1 cellular context compared by ENCODE assay signal in the genomic region with DNA sequence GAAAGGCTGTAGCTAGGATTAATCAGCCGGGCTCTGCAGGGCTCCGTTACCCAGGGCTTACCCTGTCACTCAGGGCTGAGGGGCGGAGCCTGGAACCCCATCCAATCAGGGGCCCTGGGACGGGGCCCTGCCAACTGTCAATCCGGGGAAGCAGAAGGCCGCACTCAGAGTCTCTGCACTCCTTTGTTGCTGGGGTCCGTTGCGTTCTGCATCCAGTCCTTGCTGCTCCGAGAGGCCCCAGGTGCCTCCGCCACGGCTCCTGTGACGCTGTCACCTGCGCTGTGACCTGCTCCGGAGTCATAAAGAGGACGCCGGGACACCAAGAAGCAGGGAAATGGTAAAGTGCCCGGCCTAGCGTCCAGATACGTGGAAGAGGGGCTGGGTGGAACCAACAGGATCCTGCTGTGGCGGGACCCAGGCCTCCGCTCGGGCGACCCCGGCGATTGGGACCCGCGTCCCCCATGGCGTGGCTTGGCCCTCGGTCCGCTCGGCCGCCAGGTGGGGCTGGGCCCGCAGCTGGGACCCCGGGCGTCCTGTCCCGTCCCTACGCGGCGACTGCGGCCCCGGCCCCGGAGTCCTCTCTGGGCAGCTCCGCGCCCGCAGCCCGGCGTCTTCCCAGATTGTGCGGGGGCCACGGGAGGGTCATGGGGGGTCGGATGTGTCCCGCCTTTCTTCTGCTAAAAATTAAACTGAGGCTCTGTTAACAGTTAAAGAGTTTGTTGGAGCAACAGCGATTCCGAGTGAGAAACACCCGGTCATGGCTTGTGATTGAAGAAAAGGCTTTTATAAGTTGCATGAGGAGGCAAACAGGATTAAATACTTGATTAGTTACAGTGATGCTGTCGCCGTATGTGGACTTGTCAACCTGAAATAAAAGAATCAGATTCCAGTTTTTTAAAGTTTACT.
A peak's percentile ranks its signal among the peaks of the same experiment; 100 is the strongest.
TF ChIP-seq lines count a peak whose summit lies in the region.

A gene (plus strand): TSS at position 133 of the 906 bp plus-strand sequence. CDS start 7,431 bp downstream, outside the sequence.

TF ChIP-seq in HepG2, 621 proteins besides CTCF, POLR2A, EP300 and RAD21 (continued from another document and continues in another):
- TF ChIP-seq ZNF780A (CRISPR knock-in tag; IDR thresholded peaks at IDR 0.05) (no peak), ZNF484 (CRISPR knock-in tag; IDR thresholded peaks at IDR 0.05; ENCODE audit: borderline replicate concordance, low read depth) (no peak), ATAD3A (CRISPR knock-in tag; IDR thresholded peaks at IDR 0.05) (no peak), ZNF616 (CRISPR knock-in tag; IDR thresholded peaks at IDR 0.05; ENCODE audit: low read depth) (no peak), KLF11 (CRISPR knock-in tag; IDR thresholded peaks at IDR 0.05) (no peak), ZNF674 (CRISPR knock-in tag; IDR thresholded peaks at IDR 0.05; ENCODE audit: low read depth) (no peak), ZNF205 (CRISPR knock-in tag; IDR thresholded peaks at IDR 0.05) (peak; percentile 26; the same call in 1 of the 2 replicates), ZNF282 (IDR thresholded peaks at IDR 0.05; ENCODE audit: partially characterized antibody) (no peak), PAWR (CRISPR knock-in tag; IDR thresholded peaks at IDR 0.05; ENCODE audit: borderline replicate concordance) (no peak), PRMT3 (CRISPR knock-in tag; IDR thresholded peaks at IDR 0.05; ENCODE audit: borderline replicate concordance, low read depth) (no peak), ZNF839 (CRISPR knock-in tag; IDR thresholded peaks at IDR 0.05; ENCODE audit: borderline replicate concordance) (no peak; the same call in 1 of the 2 replicates), ZNF614 (CRISPR knock-in tag; IDR thresholded peaks at IDR 0.05; ENCODE audit: borderline replicate concordance) (no peak), ZNF317 (CRISPR knock-in tag; IDR thresholded peaks at IDR 0.05) (no peak), ZNF207 (IDR thresholded peaks at IDR 0.05; ENCODE audit: borderline replicate concordance) (no peak), EHMT2 (IDR thresholded peaks at IDR 0.05; ENCODE audit: borderline replicate concordance, low read depth, low read length) (no peak), ZSCAN9 (CRISPR knock-in tag; IDR thresholded peaks at IDR 0.05; ENCODE audit: borderline replicate concordance) (peak; percentile 68; the same call in 1 of the 2 replicates), ZNF883 (CRISPR knock-in tag; IDR thresholded peaks at IDR 0.05; ENCODE audit: not compliant biosample characterization) (peak; percentile 76), CBX2 (IDR thresholded peaks at IDR 0.05; ENCODE audit: low read depth, low read length) (no peak), CBX2 (CRISPR knock-in tag; IDR thresholded peaks at IDR 0.05; ENCODE audit: low read depth) (no peak), SETDB1 (CRISPR knock-in tag; IDR thresholded peaks at IDR 0.05; ENCODE audit: borderline replicate concordance) (no peak), ZNF160 (CRISPR knock-in tag; IDR thresholded peaks at IDR 0.05) (0 out of 2 replicates have a peak, but pooled peaks have one; percentile 34), MAZ (IDR thresholded peaks at IDR 0.05; ENCODE audit: borderline replicate concordance, low read depth, low read length) (no peak), MAZ (CRISPR knock-in tag; IDR thresholded peaks at IDR 0.05; ENCODE audit: low read depth) (0 out of 2 replicates have a peak, but pooled peaks have one; percentile 25), SAP130 (CRISPR knock-in tag; IDR thresholded peaks at IDR 0.05; ENCODE audit: low read depth) (peak; percentile 89), FOXK2 (IDR thresholded peaks at IDR 0.05) (no peak), MXI1 (IDR thresholded peaks at IDR 0.05; ENCODE audit: borderline replicate concordance, low read depth, low read length) (peak; percentile 55; the same call in 1 of the 3 replicates), ZKSCAN5 (CRISPR knock-in tag; IDR thresholded peaks at IDR 0.05) (no peak), ZC3H13 (CRISPR knock-in tag; IDR thresholded peaks at IDR 0.05) (no peak), AHR (CRISPR knock-in tag; IDR thresholded peaks at IDR 0.05) (peak; percentile 77; the same call in 1 of the 2 replicates), ZNF629 (CRISPR knock-in tag; conservative IDR thresholded peaks at IDR 0.05) (0 out of 2 replicates have a peak, but pooled peaks have one; percentile 14)
- TF ChIP-seq, protein P1, sequence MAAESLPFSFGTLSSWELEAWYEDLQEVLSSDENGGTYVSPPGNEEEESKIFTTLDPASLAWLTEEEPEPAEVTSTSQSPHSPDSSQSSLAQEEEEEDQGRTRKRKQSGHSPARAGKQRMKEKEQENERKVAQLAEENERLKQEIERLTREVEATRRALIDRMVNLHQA (CRISPR knock-in tag; IDR thresholded peaks at IDR 0.05), result no peak
- TF ChIP-seq, protein P2, sequence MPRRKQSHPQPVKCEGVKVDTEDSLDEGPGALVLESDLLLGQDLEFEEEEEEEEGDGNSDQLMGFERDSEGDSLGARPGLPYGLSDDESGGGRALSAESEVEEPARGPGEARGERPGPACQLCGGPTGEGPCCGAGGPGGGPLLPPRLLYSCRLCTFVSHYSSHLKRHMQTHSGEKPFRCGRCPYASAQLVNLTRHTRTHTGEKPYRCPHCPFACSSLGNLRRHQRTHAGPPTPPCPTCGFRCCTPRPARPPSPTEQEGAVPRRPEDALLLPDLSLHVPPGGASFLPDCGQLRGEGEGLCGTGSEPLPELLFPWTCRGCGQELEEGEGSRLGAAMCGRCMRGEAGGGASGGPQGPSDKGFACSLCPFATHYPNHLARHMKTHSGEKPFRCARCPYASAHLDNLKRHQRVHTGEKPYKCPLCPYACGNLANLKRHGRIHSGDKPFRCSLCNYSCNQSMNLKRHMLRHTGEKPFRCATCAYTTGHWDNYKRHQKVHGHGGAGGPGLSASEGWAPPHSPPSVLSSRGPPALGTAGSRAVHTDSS (CRISPR knock-in tag; conservative IDR thresholded peaks at IDR 0.05), result no peak
- TF ChIP-seq, protein P3, sequence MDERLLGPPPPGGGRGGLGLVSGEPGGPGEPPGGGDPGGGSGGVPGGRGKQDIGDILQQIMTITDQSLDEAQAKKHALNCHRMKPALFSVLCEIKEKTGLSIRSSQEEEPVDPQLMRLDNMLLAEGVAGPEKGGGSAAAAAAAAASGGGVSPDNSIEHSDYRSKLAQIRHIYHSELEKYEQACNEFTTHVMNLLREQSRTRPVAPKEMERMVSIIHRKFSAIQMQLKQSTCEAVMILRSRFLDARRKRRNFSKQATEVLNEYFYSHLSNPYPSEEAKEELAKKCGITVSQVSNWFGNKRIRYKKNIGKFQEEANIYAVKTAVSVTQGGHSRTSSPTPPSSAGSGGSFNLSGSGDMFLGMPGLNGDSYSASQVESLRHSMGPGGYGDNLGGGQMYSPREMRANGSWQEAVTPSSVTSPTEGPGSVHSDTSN (CRISPR knock-in tag; IDR thresholded peaks at IDR 0.05), result peak; percentile 87
- TF ChIP-seq, protein P4, sequence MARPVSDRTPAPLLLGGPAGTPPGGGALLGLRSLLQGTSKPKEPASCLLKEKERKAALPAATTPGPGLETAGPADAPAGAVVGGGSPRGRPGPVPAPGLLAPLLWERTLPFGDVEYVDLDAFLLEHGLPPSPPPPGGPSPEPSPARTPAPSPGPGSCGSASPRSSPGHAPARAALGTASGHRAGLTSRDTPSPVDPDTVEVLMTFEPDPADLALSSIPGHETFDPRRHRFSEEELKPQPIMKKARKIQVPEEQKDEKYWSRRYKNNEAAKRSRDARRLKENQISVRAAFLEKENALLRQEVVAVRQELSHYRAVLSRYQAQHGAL (CRISPR knock-in tag; IDR thresholded peaks at IDR 0.05; ENCODE audit: not compliant biosample characterization), result no peak
- TF ChIP-seq, protein P5, sequence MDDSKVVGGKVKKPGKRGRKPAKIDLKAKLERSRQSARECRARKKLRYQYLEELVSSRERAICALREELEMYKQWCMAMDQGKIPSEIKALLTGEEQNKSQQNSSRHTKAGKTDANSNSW (CRISPR knock-in tag; IDR thresholded peaks at IDR 0.05; ENCODE audit: borderline replicate concordance), result no peak
- TF ChIP-seq, protein P6, sequence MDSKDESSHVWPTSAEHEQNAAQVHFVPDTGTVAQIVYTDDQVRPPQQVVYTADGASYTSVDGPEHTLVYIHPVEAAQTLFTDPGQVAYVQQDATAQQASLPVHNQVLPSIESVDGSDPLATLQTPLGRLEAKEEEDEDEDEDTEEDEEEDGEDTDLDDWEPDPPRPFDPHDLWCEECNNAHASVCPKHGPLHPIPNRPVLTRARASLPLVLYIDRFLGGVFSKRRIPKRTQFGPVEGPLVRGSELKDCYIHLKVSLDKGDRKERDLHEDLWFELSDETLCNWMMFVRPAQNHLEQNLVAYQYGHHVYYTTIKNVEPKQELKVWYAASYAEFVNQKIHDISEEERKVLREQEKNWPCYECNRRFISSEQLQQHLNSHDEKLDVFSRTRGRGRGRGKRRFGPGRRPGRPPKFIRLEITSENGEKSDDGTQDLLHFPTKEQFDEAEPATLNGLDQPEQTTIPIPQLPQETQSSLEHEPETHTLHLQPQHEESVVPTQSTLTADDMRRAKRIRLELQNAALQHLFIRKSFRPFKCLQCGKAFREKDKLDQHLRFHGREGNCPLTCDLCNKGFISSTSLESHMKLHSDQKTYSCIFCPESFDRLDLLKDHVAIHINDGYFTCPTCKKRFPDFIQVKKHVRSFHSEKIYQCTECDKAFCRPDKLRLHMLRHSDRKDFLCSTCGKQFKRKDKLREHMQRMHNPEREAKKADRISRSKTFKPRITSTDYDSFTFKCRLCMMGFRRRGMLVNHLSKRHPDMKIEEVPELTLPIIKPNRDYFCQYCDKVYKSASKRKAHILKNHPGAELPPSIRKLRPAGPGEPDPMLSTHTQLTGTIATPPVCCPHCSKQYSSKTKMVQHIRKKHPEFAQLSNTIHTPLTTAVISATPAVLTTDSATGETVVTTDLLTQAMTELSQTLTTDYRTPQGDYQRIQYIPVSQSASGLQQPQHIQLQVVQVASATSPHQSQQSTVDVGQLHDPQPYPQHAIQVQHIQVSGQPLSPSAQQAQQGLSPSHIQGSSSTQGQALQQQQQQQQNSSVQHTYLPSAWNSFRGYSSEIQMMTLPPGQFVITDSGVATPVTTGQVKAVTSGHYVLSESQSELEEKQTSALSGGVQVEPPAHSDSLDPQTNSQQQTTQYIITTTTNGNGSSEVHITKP (CRISPR knock-in tag; IDR thresholded peaks at IDR 0.05; ENCODE audit: low read depth), result peak; percentile 70; the same call in 1 of the 2 replicates
- TF ChIP-seq, protein P7, sequence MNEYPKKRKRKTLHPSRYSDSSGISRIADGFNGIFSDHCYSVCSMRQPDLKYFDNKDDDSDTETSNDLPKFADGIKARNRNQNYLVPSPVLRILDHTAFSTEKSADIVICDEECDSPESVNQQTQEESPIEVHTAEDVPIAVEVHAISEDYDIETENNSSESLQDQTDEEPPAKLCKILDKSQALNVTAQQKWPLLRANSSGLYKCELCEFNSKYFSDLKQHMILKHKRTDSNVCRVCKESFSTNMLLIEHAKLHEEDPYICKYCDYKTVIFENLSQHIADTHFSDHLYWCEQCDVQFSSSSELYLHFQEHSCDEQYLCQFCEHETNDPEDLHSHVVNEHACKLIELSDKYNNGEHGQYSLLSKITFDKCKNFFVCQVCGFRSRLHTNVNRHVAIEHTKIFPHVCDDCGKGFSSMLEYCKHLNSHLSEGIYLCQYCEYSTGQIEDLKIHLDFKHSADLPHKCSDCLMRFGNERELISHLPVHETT (CRISPR knock-in tag; conservative IDR thresholded peaks at IDR 0.05), result no peak
- TF ChIP-seq, protein P8, sequence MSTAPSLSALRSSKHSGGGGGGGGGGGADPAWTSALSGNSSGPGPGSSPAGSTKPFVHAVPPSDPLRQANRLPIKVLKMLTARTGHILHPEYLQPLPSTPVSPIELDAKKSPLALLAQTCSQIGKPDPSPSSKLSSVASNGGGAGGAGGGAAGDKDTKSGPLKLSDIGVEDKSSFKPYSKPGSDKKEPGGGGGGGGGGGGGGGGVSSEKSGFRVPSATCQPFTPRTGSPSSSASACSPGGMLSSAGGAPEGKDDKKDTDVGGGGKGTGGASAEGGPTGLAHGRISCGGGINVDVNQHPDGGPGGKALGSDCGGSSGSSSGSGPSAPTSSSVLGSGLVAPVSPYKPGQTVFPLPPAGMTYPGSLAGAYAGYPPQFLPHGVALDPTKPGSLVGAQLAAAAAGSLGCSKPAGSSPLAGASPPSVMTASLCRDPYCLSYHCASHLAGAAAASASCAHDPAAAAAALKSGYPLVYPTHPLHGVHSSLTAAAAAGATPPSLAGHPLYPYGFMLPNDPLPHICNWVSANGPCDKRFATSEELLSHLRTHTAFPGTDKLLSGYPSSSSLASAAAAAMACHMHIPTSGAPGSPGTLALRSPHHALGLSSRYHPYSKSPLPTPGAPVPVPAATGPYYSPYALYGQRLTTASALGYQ (CRISPR knock-in tag; IDR thresholded peaks at IDR 0.05), result 0 out of 2 replicates have a peak, but pooled peaks have one; percentile 59
- TF ChIP-seq, protein P9, sequence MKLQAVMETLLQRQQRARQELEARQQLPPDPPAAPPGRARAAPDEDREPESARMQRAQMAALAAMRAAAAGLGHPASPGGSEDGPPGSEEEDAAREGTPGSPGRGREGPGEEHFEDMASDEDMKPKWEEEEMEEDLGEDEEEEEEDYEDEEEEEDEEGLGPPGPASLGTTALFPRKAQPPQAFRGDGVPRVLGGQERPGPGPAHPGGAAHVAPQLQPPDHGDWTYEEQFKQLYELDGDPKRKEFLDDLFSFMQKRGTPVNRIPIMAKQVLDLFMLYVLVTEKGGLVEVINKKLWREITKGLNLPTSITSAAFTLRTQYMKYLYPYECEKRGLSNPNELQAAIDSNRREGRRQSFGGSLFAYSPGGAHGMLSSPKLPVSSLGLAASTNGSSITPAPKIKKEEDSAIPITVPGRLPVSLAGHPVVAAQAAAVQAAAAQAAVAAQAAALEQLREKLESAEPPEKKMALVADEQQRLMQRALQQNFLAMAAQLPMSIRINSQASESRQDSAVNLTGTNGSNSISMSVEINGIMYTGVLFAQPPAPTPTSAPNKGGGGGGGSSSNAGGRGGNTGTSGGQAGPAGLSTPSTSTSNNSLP (IDR thresholded peaks at IDR 0.05; ENCODE audit: low read depth, low read length), result no peak
- TF ChIP-seq, protein P10, sequence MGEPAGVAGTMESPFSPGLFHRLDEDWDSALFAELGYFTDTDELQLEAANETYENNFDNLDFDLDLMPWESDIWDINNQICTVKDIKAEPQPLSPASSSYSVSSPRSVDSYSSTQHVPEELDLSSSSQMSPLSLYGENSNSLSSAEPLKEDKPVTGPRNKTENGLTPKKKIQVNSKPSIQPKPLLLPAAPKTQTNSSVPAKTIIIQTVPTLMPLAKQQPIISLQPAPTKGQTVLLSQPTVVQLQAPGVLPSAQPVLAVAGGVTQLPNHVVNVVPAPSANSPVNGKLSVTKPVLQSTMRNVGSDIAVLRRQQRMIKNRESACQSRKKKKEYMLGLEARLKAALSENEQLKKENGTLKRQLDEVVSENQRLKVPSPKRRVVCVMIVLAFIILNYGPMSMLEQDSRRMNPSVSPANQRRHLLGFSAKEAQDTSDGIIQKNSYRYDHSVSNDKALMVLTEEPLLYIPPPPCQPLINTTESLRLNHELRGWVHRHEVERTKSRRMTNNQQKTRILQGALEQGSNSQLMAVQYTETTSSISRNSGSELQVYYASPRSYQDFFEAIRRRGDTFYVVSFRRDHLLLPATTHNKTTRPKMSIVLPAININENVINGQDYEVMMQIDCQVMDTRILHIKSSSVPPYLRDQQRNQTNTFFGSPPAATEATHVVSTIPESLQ (CRISPR knock-in tag; conservative IDR thresholded peaks at IDR 0.05), result no peak
